In genomic region chr16:49755291-49755611, GRCh38 we compare ENCODE assay signal across 8 cellular contexts.
DNase-seq lines count a peak whose midpoint lies in the region; ATAC-seq, FAIRE-seq and TF ChIP-seq lines count a peak whose summit lies in the region.

No MANE protein-coding gene starts in this region.

- TF ChIP-seq CTCF in brain (conservative IDR thresholded peaks at IDR 0.05) (peak; percentile 43 to 69), kidney (IDR thresholded peaks at IDR 0.05; ENCODE audit: borderline replicate concordance, extremely low read depth, insufficient read depth) (peak; percentile 47)

- no peak overlapping the region for H3K27ac Mint-ChIP-seq in activated T-cell treated with anti-CD3 and anti-CD28 coated beads, Interleukin-2, amount 50 U/mL, for 72 hours
- H3K27ac Mint-ChIP-seq in brain: peak overlapping the region; percentile 7 to 88 (median 64)

- peaks cover 31% of the 10 kb centered on the region for H3K27me3 Mint-ChIP-seq in activated T-cell treated with anti-CD3 and anti-CD28 coated beads, Interleukin-2, amount 50 U/mL, for 72 hours (ENCODE audit: low read depth)
- peaks cover 38% of the 10 kb centered on the region for H3K27me3 Mint-ChIP-seq in brain

- no peaks in the 10 kb centered on the region for H3K9me3 Mint-ChIP-seq in activated T-cell treated with anti-CD3 and anti-CD28 coated beads, Interleukin-2, amount 50 U/mL, for 72 hours
- no peaks in the 10 kb centered on the region for H3K9me3 Mint-ChIP-seq in brain

- H3K4me3 Mint-ChIP-seq in activated T-cell treated with anti-CD3 and anti-CD28 coated beads, Interleukin-2, amount 50 U/mL, for 72 hours: peak overlapping the region; percentile 6 to 18
- H3K4me3 Mint-ChIP-seq in brain: peak overlapping the region; percentile 58 to 80 (median 76)

- H3K27ac ChIP-seq in kidney (ENCODE audit: low read depth in 2 of 2, low read length in 2 of 2): peak overlapping the region in 1 of 2 donors; percentile 81

- no peak for DNase-seq in activated T-cell treated with anti-CD3 and anti-CD28 coated beads, Interleukin-2, amount 50 U/mL, for 72 hours
- DNase-seq in activated T-cell treated with anti-CD3 and anti-CD28 coated beads, Interleukin-2, amount 50 U/mL, for 1 hour: no peak
- no peak for DNase-seq in kidney
- peak; percentile 47 for DNase-seq in superior temporal gyrus (ENCODE audit: extremely low spot score)
- no peak for DNase-seq in NCI-H1048 (lab: John Stamatoyannopoulos, UW)
- DNase-seq in DMS79 treated with DMSO at 0.1 percent for 48 hours (lab: John Stamatoyannopoulos, UW): no peak

- H3K36me3 ChIP-seq in kidney (ENCODE audit: control insufficient read depth in 1 of 2, insufficient read depth in 2 of 2, low read length in 2 of 2): no peaks in the 10 kb centered on the region

- H3K4me1 ChIP-seq in kidney (ENCODE audit: control insufficient read depth in 1 of 2, insufficient read depth in 1 of 2, low read depth in 1 of 2, low read length in 2 of 2): peaks cover 0 to 3% of the 10 kb centered on the region in 2 donors

- peak overlapping the region; percentile 42 to 51 for H3K4me3 ChIP-seq in kidney (ENCODE audit: low read length in 2 of 2)

- ATAC-seq in activated T-cell treated with anti-CD3 and anti-CD28 coated beads, Interleukin-2, amount 50 U/mL, for 72 hours (replicated peaks in 1 of 2): no peak
- ATAC-seq in GM18511 (IDR thresholded peaks at IDR 0.05; ENCODE audit: unreplicated experiment): no peak

- H3K36me3 Mint-ChIP-seq in activated T-cell treated with anti-CD3 and anti-CD28 coated beads, Interleukin-2, amount 50 U/mL, for 72 hours (ENCODE audit: insufficient read depth in 2 of 2): no peaks in the 10 kb centered on the region
- no peaks in the 10 kb centered on the region for H3K36me3 Mint-ChIP-seq in brain

- intact Hi-C loops in kidney (cut with DNase I): no loop called here

- H3K4me1 Mint-ChIP-seq in activated T-cell treated with anti-CD3 and anti-CD28 coated beads, Interleukin-2, amount 50 U/mL, for 72 hours (ENCODE audit: low read depth): peaks cover 17% of the 10 kb centered on the region
- H3K4me1 Mint-ChIP-seq in brain: peaks cover 72% of the 10 kb centered on the region

- peak overlapping the region in 1 of 2 donors; percentile 28 for H3K9ac ChIP-seq in kidney (ENCODE audit: low read length in 2 of 2)

- no peak for FAIRE-seq in kidney (lab: Jason Lieb, UNC)

- H3K9me3 ChIP-seq in kidney (ENCODE audit: control insufficient read depth in 1 of 2, low read length in 2 of 2): no peaks in the 10 kb centered on the region
